In genomic region chr4:159042097-159042605, GRCh38 we compare ENCODE assay signal across 12 cellular contexts.
DNase-seq lines count a peak whose midpoint lies in the region; ATAC-seq and TF ChIP-seq lines count a peak whose summit lies in the region.
"Had no signal": no experiment of that assay in that cellular context is flagged by ENCODE, and none has a peak within 500 bp of the region (broad histone marks: within the 10 kb centered on the region; RNA-seq: fewer than 3 reads in every experiment).

No MANE protein-coding gene starts in this region.

- peak overlapping the region in 3 of 5 experiments; percentile 3 to 31 (median 17) for H3K27ac Mint-ChIP-seq in brain
- no peak overlapping the region for H3K27ac Mint-ChIP-seq in natural killer cell treated with Interleukin-12 subunit alpha and Interleukin-12 subunit beta and Interleukin-15 and Interleukin-18, amount 100 ng/mL, for 72 hours
- H3K27ac Mint-ChIP-seq in activated T-cell treated with anti-CD3 and anti-CD28 coated beads, Interleukin-2, amount 50 U/mL, for 24 hours = no peak overlapping the region

- TF ChIP-seq CTCF in left ventricle myocardium inferior (IDR thresholded peaks at IDR 0.05; ENCODE audit: borderline replicate concordance) (no peak), brain (conservative IDR thresholded peaks at IDR 0.05) (no peak)

- H3K4me3 ChIP-seq in left ventricle myocardium inferior = no peak overlapping the region
- H3K4me3 ChIP-seq: ovary had no signal

- DNase-seq in Right ventricle myocardium superior (no peak), left ventricle myocardium inferior (no peak), AML-193 (lab: John Stamatoyannopoulos, UW) (no peak)
- DNase-seq in activated CD8-positive, alpha-beta memory T cell treated with anti-CD3 and anti-CD28 coated beads, Interleukin-2, amount 50 U/mL, for 4 hours = no peak
- DNase-seq in natural killer cell treated with Interleukin-12 subunit alpha and Interleukin-12 subunit beta and Interleukin-15 and Interleukin-18, amount 100 ng/mL, for 72 hours (ENCODE audit: low spot score) = no peak
- DNase-seq in activated T-cell treated with anti-CD3 and anti-CD28 coated beads, Interleukin-2, amount 50 U/mL, for 24 hours = no peak
- DNase-seq: activated CD4-positive, alpha-beta T cell treated with anti-CD3 and anti-CD28 coated beads, Interleukin-2, amount 50 U/mL, for 1 hour; IMR-90; ovary had no signal

- H3K27me3 ChIP-seq in left ventricle myocardium inferior (ENCODE audit: low read depth) = no peaks in the 10 kb centered on the region
- H3K27me3 ChIP-seq: ovary had no signal

- H3K9me3 Mint-ChIP-seq in brain = peaks cover 0 to 6% (median 0%) of the 10 kb centered on the region in 5 experiments
- H3K9me3 Mint-ChIP-seq in natural killer cell treated with Interleukin-12 subunit alpha and Interleukin-12 subunit beta and Interleukin-15 and Interleukin-18, amount 100 ng/mL, for 72 hours = no peaks in the 10 kb centered on the region
- H3K9me3 Mint-ChIP-seq in activated T-cell treated with anti-CD3 and anti-CD28 coated beads, Interleukin-2, amount 50 U/mL, for 24 hours = no peaks in the 10 kb centered on the region

- H3K4me1 ChIP-seq in left ventricle myocardium inferior = peaks cover 8% of the 10 kb centered on the region

- H3K36me3 ChIP-seq in left ventricle myocardium inferior = no peaks in the 10 kb centered on the region
- H3K36me3 ChIP-seq: ovary had no signal

- intact Hi-C loops in Right ventricle myocardium superior (cut with DNase I) (no loop called here), left ventricle myocardium inferior (cut with micrococcal nuclease) (no loop called here)

- H3K9me3 ChIP-seq in left ventricle myocardium inferior (replicated peaks) = no peaks in the 10 kb centered on the region
- H3K9me3 ChIP-seq: ovary had no signal

- peaks cover 20% of the 10 kb centered on the region for H3K4me1 Mint-ChIP-seq in brain
- peaks cover 0 to under 1% of the 10 kb centered on the region in 2 donors for H3K4me1 Mint-ChIP-seq in natural killer cell treated with Interleukin-12 subunit alpha and Interleukin-12 subunit beta and Interleukin-15 and Interleukin-18, amount 100 ng/mL, for 72 hours (ENCODE audit: low read depth in 2 of 2)
- peaks cover 6% of the 10 kb centered on the region for H3K4me1 Mint-ChIP-seq in activated T-cell treated with anti-CD3 and anti-CD28 coated beads, Interleukin-2, amount 50 U/mL, for 24 hours (ENCODE audit: low read depth)

- H3K27me3 Mint-ChIP-seq in brain = peaks cover 9% of the 10 kb centered on the region
- H3K27me3 Mint-ChIP-seq in natural killer cell treated with Interleukin-12 subunit alpha and Interleukin-12 subunit beta and Interleukin-15 and Interleukin-18, amount 100 ng/mL, for 72 hours = peaks cover 19 to 36% of the 10 kb centered on the region in 2 donors
- H3K27me3 Mint-ChIP-seq in activated T-cell treated with anti-CD3 and anti-CD28 coated beads, Interleukin-2, amount 50 U/mL, for 24 hours = peaks cover 42% of the 10 kb centered on the region

- ATAC-seq in Right ventricle myocardium superior (ENCODE audit: poor library complexity) (peak; percentile 86), HG03571 (IDR thresholded peaks at IDR 0.05; ENCODE audit: unreplicated experiment) (peak; percentile 62)
- no peak for ATAC-seq in natural killer cell treated with Interleukin-12 subunit alpha and Interleukin-12 subunit beta and Interleukin-15 and Interleukin-18, amount 100 ng/mL, for 72 hours
- ATAC-seq: Panc1 had no signal

- H3K36me3 Mint-ChIP-seq in brain = no peaks in the 10 kb centered on the region
- no peaks in the 10 kb centered on the region for H3K36me3 Mint-ChIP-seq in natural killer cell treated with Interleukin-12 subunit alpha and Interleukin-12 subunit beta and Interleukin-15 and Interleukin-18, amount 100 ng/mL, for 72 hours
- no peaks in the 10 kb centered on the region for H3K36me3 Mint-ChIP-seq in activated T-cell treated with anti-CD3 and anti-CD28 coated beads, Interleukin-2, amount 50 U/mL, for 24 hours (ENCODE audit: low read depth)

- H3K4me3 Mint-ChIP-seq in brain = no peak overlapping the region
- no peak overlapping the region for H3K4me3 Mint-ChIP-seq in natural killer cell treated with Interleukin-12 subunit alpha and Interleukin-12 subunit beta and Interleukin-15 and Interleukin-18, amount 100 ng/mL, for 72 hours
- no peak overlapping the region for H3K4me3 Mint-ChIP-seq in activated T-cell treated with anti-CD3 and anti-CD28 coated beads, Interleukin-2, amount 50 U/mL, for 24 hours

- no peak overlapping the region for H3K27ac ChIP-seq in left ventricle myocardium inferior (replicated peaks)
- H3K27ac ChIP-seq: ovary had no signal

Comparison
In these comparisons a context has a peak if more than half of its experiments do, and no peak if none do; other contexts are left out.
1. ATAC-seq: peak in Right ventricle myocardium superior (single experiment) and HG03571 (single experiment); none in natural killer cell treated with Interleukin-12 subunit alpha and Interleukin-12 subunit beta and Interleukin-15 and Interleukin-18, amount 100 ng/mL, for 72 hours (0 of 2).
2. H3K27ac Mint-ChIP-seq: peak in brain (3 of 5); none in natural killer cell treated with Interleukin-12 subunit alpha and Interleukin-12 subunit beta and Interleukin-15 and Interleukin-18, amount 100 ng/mL, for 72 hours (0 of 2) and activated T-cell treated with anti-CD3 and anti-CD28 coated beads, Interleukin-2, amount 50 U/mL, for 24 hours (single experiment).